Comparison of ENCODE assay signal across 7 cellular contexts in genomic region chr5:102865510-102866314, GRCh38.
A peak's percentile ranks its signal among the peaks of the same experiment; 100 is the strongest.
DNase-seq lines count a peak whose midpoint lies in the region; ATAC-seq, FAIRE-seq and TF ChIP-seq lines count a peak whose summit lies in the region.

No MANE protein-coding gene starts in this region.

- peak overlapping the region; percentile 41 for H3K4me3 ChIP-seq in HAP-1
- peak overlapping the region; percentile 51 for H3K4me3 ChIP-seq in MM.1S (ENCODE audit: low read length)
- peak overlapping the region; percentile 77 to 89 for H3K4me3 ChIP-seq in duodenal mucosa (ENCODE audit: low read depth in 1 of 2, low read length in 2 of 2)
- H3K4me3 ChIP-seq in right lobe of liver: peak overlapping the region; percentile 49 to 54 (median 52)

- no peaks in the 10 kb centered on the region for H3K9me2 ChIP-seq in MM.1S (replicated peaks; ENCODE audit: insufficient read depth, low read length)

- H3K36me3 ChIP-seq in HAP-1 (replicated peaks): no peaks in the 10 kb centered on the region
- no peaks in the 10 kb centered on the region for H3K36me3 ChIP-seq in MM.1S (replicated peaks; ENCODE audit: insufficient read depth, low read length)
- no peaks in the 10 kb centered on the region for H3K36me3 ChIP-seq in duodenal mucosa (ENCODE audit: control insufficient read depth in 1 of 2, insufficient read depth in 2 of 2, low read length in 2 of 2)
- no peaks in the 10 kb centered on the region for H3K36me3 ChIP-seq in right lobe of liver

- H3K4me1 ChIP-seq in HAP-1 (peaks cover 8% of the 10 kb centered on the region), MM.1S (ENCODE audit: low read length) (no peaks in the 10 kb centered on the region), duodenal mucosa (ENCODE audit: control insufficient read depth in 1 of 2, insufficient read depth in 2 of 2, low read length in 2 of 2) (peaks cover 18 to 19% of the 10 kb centered on the region in 2 donors), right lobe of liver (no peaks in the 10 kb centered on the region)

- 7% methylated on average over 11 of the region's 57 CpGs for WGBS in right lobe of liver (ENCODE audit: insufficient coverage, low coverage, low lambda C conversion rate, missing lambda C conversion rate)

- H4K20me1 ChIP-seq in MM.1S (ENCODE audit: insufficient read depth, low read length): no peaks in the 10 kb centered on the region

- H3K9me3 ChIP-seq in HAP-1: no peaks in the 10 kb centered on the region
- no peaks in the 10 kb centered on the region for H3K9me3 ChIP-seq in MM.1S (replicated peaks; ENCODE audit: insufficient read depth, low read length)
- H3K9me3 ChIP-seq in duodenal mucosa (ENCODE audit: control insufficient read depth in 1 of 2, low read length in 2 of 2): no peaks in the 10 kb centered on the region
- no peaks in the 10 kb centered on the region for H3K9me3 ChIP-seq in right lobe of liver

- H3K27me3 ChIP-seq in HAP-1 (ENCODE audit: low read depth) (no peaks in the 10 kb centered on the region), MM.1S (replicated peaks; ENCODE audit: insufficient read depth, low read length) (no peaks in the 10 kb centered on the region), duodenal mucosa (ENCODE audit: control insufficient read depth in 1 of 2, insufficient read depth in 2 of 2, low read length in 2 of 2) (no peaks in the 10 kb centered on the region), right lobe of liver (no peaks in the 10 kb centered on the region)

- H3F3A ChIP-seq in MM.1S (ENCODE audit: insufficient read depth, low read length): no peaks in the 10 kb centered on the region

- peak; percentile 94 to 98 (median 96) for ATAC-seq in right lobe of liver

- H3K4me2 ChIP-seq in MM.1S (ENCODE audit: low read depth, low read length): peak overlapping the region; percentile 56; the same call in 1 of the 2 replicates

- TF ChIP-seq CTCF in MM.1S (IDR thresholded peaks at IDR 0.05; ENCODE audit: low read length) (no peak), right lobe of liver (IDR thresholded peaks at IDR 0.05) (no peak)

- TF ChIP-seq POLR2A in GM12892 (IDR thresholded peaks at IDR 0.05; ENCODE audit: low read depth, low read length) (peak; percentile 62; the same call in 1 of the 2 replicates), right lobe of liver (IDR thresholded peaks at IDR 0.05) (no peak)

- intact Hi-C loops in right lobe of liver (cut with DNase I): no loop called here

- in situ Hi-C loops in HAP-1 (cut with MboI; ENCODE audit: low sequenced_read_pairs): no loop called here

- peak; percentile 30 for DNase-seq in GM12892 (ENCODE audit: insufficient read length)
- peak; percentile 69 to 77 for DNase-seq in HAP-1 (ENCODE audit: low spot score in 2 of 2)
- DNase-seq in MM.1S: no peak
- DNase-seq in activated CD4-positive, alpha-beta T cell treated with anti-CD3 and anti-CD28 coated beads for 4 hours: peak; percentile 6 to 15
- peak; percentile 74 to 82 (median 77) for DNase-seq in right lobe of liver
- DNase-seq in stimulated activated CD4-positive, alpha-beta T cell treated with anti-CD3 and anti-CD28 coated beads, Interleukin-2, amount 100 ng/mL, for 24 hours: peak; percentile 35 to 58

- peak overlapping the region; percentile 4; the same call in 1 of the 2 replicates for H3K9ac ChIP-seq in MM.1S (ENCODE audit: low read length)
- peak overlapping the region; percentile 72 to 81 for H3K9ac ChIP-seq in duodenal mucosa (ENCODE audit: low read depth in 1 of 2, low read length in 2 of 2)

- H3K27ac ChIP-seq in MM.1S (ENCODE audit: low read length) (no peak overlapping the region), duodenal mucosa (ENCODE audit: low read depth, low read length) (peak overlapping the region; percentile 39), right lobe of liver (peak overlapping the region; percentile 23 to 59 (median 42))

- FAIRE-seq in GM12892 (lab: Jason Lieb, UNC): peak; percentile 82

- no peaks in the 10 kb centered on the region for H3K79me2 ChIP-seq in MM.1S (ENCODE audit: low read length)

- no peak overlapping the region for H2AFZ ChIP-seq in MM.1S (ENCODE audit: low read length)
